Comparison of ENCODE assay signal across 21 cellular contexts in genomic region chr6:146113055-146113623, GRCh38.
"Had no signal": no experiment of that assay in that cellular context is flagged by ENCODE, and none has a peak within 500 bp of the region (broad histone marks: within the 10 kb centered on the region; RNA-seq: fewer than 3 reads in every experiment).

No MANE protein-coding gene starts in this region.

- H3K27me3 ChIP-seq: SJSA1 had no signal

- H3K36me3 ChIP-seq: SJSA1 had no signal

- H3K4me3 ChIP-seq: SJSA1, SK-N-MC had no signal

- DNase-seq: KBM-7, MV-4-11, NCI-H1048, NCI-H1105, NCI-H1417, NCI-H1436 treated with DMSO at 0.1 percent for 48 hours, NCI-H1694, NCI-H187 treated with DMSO at 0.1 percent for 48 hours, NCI-H2029 treated with DMSO at 0.1 percent for 48 hours, NCI-H2171, NCI-H226, NCI-H446, NCI-H510A, NCI-H524 treated with DMSO at 0.1 percent for 48 hours, NCI-H69, NCI-H774, SIG-M5 had no signal

- H3K4me1 ChIP-seq: SJSA1 had no signal

- H3K9me3 ChIP-seq: SJSA1 had no signal

- ATAC-seq: Panc1 had no signal

- H3K27ac ChIP-seq: RWPE1, SJSA1, SK-N-MC had no signal
